In the genomic region with DNA sequence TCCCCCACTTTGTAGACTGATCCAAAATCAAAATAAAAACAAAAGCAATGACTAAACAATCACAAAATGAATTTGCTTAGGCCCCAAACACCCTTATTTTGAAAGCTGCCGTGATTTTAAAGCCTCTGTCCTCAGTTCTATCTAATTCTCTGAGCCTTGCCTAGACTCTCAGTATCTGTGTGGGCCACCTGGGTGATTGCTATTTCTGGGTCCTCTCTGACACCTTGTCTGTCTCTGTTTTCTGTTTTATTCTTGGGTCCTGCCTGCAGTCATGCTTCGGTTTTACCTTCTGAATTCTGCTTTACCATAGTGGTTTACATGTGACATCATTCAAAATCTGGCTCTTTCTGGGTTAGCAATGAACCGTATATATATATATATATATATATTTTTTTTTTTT, we compare ENCODE assay signal across 9 cellular contexts.
"Had no signal": no experiment of that assay in that cellular context is flagged by ENCODE, and none has a peak within 500 bp of the region (broad histone marks: within the 10 kb centered on the region; RNA-seq: fewer than 3 reads in every experiment).

No MANE protein-coding gene starts in this region.

- H3K9ac ChIP-seq: GM23248 had no signal

- H3K36me3 ChIP-seq: HAP-1 had no signal

- H3K27ac ChIP-seq: GM23248 had no signal

- H2AFZ ChIP-seq: GM23248, GM23338 had no signal

- ATAC-seq: GM23338, HCT116 had no signal

- H3K4me1 ChIP-seq: HAP-1 had no signal

- H3K9me3 ChIP-seq: HAP-1 had no signal

- H3K4me3 ChIP-seq: GM23248, GM23338, HAP-1 had no signal

- H3K4me2 ChIP-seq: GM23338 had no signal

- DNase-seq: GM23248, GOT3, H7, H9, HCEC 1CT, HFFc6 had no signal
